8 cellular contexts compared by ENCODE assay signal in genomic region chr12:51025182-51025747, GRCh38. TPM values are rescaled to one million over a fixed set of nuclear protein-coding genes. Genes with fewer than 3 reads are reported as not detected.
DNase-seq lines count a peak whose midpoint lies in the region; ATAC-seq and TF ChIP-seq lines count a peak whose summit lies in the region.

No MANE protein-coding gene starts in this region.

- H3K4me2 ChIP-seq in KMS-11: peak overlapping the region; percentile 69

- TF ChIP-seq CTCF in BJ (IDR thresholded peaks at IDR 0.05; ENCODE audit: insufficient read depth, low read depth, low read length) (no peak), KMS-11 (conservative IDR thresholded peaks at IDR 0.05; ENCODE audit: low read depth, low read length) (no peak), cardiac fibroblast (IDR thresholded peaks at IDR 0.05; ENCODE audit: low read depth, low read length) (no peak)

- H3K4me3 ChIP-seq in BJ (ENCODE audit: low read depth, low read length): peak overlapping the region; percentile 90
- H3K4me3 ChIP-seq in KMS-11 (IDR thresholded peaks at IDR 0.05; ENCODE audit: insufficient read depth, low read depth, low read length): peak overlapping the region; percentile 30
- H3K4me3 ChIP-seq in cardiac fibroblast (replicated peaks in 1 of 2; ENCODE audit: low read depth in 2 of 2, low read length in 2 of 2): peak overlapping the region; percentile 77 to 84
- peak overlapping the region; percentile 78 to 83 for H3K4me3 ChIP-seq in muscle layer of duodenum (ENCODE audit: low read depth in 1 of 2, low read length in 2 of 2)

- H3K79me2 ChIP-seq in KMS-11 (ENCODE audit: insufficient read depth, low read depth): peaks cover 53% of the 10 kb centered on the region

- no peaks in the 10 kb centered on the region for H3K36me3 ChIP-seq in BJ (ENCODE audit: control insufficient read depth, insufficient read depth, low read length)
- H3K36me3 ChIP-seq in KMS-11 (ENCODE audit: insufficient read depth): no peaks in the 10 kb centered on the region
- H3K36me3 ChIP-seq in muscle layer of duodenum (ENCODE audit: control insufficient read depth in 1 of 2, insufficient read depth in 2 of 2, low read length in 2 of 2): peaks cover 0 to 10% of the 10 kb centered on the region in 2 donors

- no peak for DNase-seq in BJ (ENCODE audit: low read depth)
- no peak for DNase-seq in cardiac fibroblast (ENCODE audit: low read depth in 2 of 2)
- no peak for DNase-seq in amygdala (lab: John Stamatoyannopoulos, UW)
- DNase-seq in NCI-H2081 (lab: John Stamatoyannopoulos, UW): no peak
- DNase-seq in HEK293T (ENCODE audit: extremely low spot score): no peak

- peak overlapping the region; percentile 69 for H3K9ac ChIP-seq in KMS-11

- ATAC-seq in GM19035 (IDR thresholded peaks at IDR 0.05; ENCODE audit: unreplicated experiment): no peak

- H3K27ac ChIP-seq in KMS-11 (peak overlapping the region; percentile 45), muscle layer of duodenum (ENCODE audit: low read length) (peak overlapping the region; percentile 97)

- H3K4me1 ChIP-seq in KMS-11 (ENCODE audit: low read depth, poor library complexity, severe bottlenecking) (peaks cover 54% of the 10 kb centered on the region), muscle layer of duodenum (ENCODE audit: control insufficient read depth in 1 of 2, insufficient read depth in 2 of 2, low read length in 2 of 2) (peaks cover 6 to 11% of the 10 kb centered on the region in 2 donors)

- H3K9me3 ChIP-seq in muscle layer of duodenum (ENCODE audit: control insufficient read depth in 1 of 2, low read length in 2 of 2): no peaks in the 10 kb centered on the region

- POLR2A ChIA-PET in BJ (lab: Charles Lee) (interaction anchor here (0.6 kb wide), 1 partner anchor 266 kb away, joined by 4 read pairs; no protein-coding TSS in a partner anchor), HEK293T (lab: Yijun Ruan, JAX) (interaction anchor here (0.6 to 2.1 kb wide), 9 partner anchors 12 to 261 kb away, joined by 3 to 13 read pairs (median 4); partner anchors contain the start of genes ATF1, LETMD1 and POU6F1)

- H3K27me3 ChIP-seq in BJ (ENCODE audit: control insufficient read depth, insufficient read depth, low read length): no peaks in the 10 kb centered on the region
- H3K27me3 ChIP-seq in KMS-11 (ENCODE audit: insufficient read depth, low read depth): no peaks in the 10 kb centered on the region
- no peaks in the 10 kb centered on the region for H3K27me3 ChIP-seq in muscle layer of duodenum (ENCODE audit: low read depth, low read length)

- CTCF ChIA-PET in BJ (lab: Yijun Ruan, JAX) (interaction anchor here (0.6 to 1.9 kb wide), 4 partner anchors 26 to 302 kb away, joined by 3 to 12 read pairs (median 6); no protein-coding TSS in a partner anchor), HEK293T (lab: Yijun Ruan, JAX) (interaction anchor here (1.0 kb wide), 1 partner anchor 260 kb away, joined by 3 read pairs; no protein-coding TSS in a partner anchor)

- H2AFZ ChIP-seq in KMS-11 (ENCODE audit: low read depth): peak overlapping the region; percentile 85

- no peaks in the 10 kb centered on the region for H4K20me1 ChIP-seq in KMS-11 (ENCODE audit: insufficient read depth)

TF ChIP-seq in HEK293T, 16 proteins besides CTCF, POLR2A, EP300 and RAD21:
- TF ChIP-seq ARNT (IDR thresholded peaks at IDR 0.05): no peak
- TF ChIP-seq HDGF (IDR thresholded peaks at IDR 0.05; ENCODE audit: borderline replicate concordance): no peak
- TF ChIP-seq ELF4 (IDR thresholded peaks at IDR 0.05): no peak
- TF ChIP-seq TARDBP (IDR thresholded peaks at IDR 0.05): no peak
- no peak for TF ChIP-seq FOXK2 (IDR thresholded peaks at IDR 0.05)
- no peak for TF ChIP-seq FOXM1 (IDR thresholded peaks at IDR 0.05; ENCODE audit: borderline replicate concordance)
- no peak for TF ChIP-seq BHLHE40 (IDR thresholded peaks at IDR 0.05; ENCODE audit: borderline replicate concordance)
- no peak for TF ChIP-seq PKNOX1 (IDR thresholded peaks at IDR 0.05)
- no peak for TF ChIP-seq NFRKB (IDR thresholded peaks at IDR 0.05)
- no peak for TF ChIP-seq CTBP1 (IDR thresholded peaks at IDR 0.05; ENCODE audit: borderline replicate concordance)
- TF ChIP-seq L3MBTL2 (conservative IDR thresholded peaks at IDR 0.05): no peak
- no peak for TF ChIP-seq SUZ12 (IDR thresholded peaks at IDR 0.05)
- TF ChIP-seq FOXA1 (IDR thresholded peaks at IDR 0.05): no peak
- TF ChIP-seq ZNF384 (IDR thresholded peaks at IDR 0.05): no peak
- no peak for TF ChIP-seq SP1 (IDR thresholded peaks at IDR 0.05)
- no peak for TF ChIP-seq LEF1 (IDR thresholded peaks at IDR 0.05; ENCODE audit: borderline replicate concordance)

RNA-seq across cellular contexts. Expression of gene SLC11A2, which starts 0.9 kb away (rescaled TPM):
- polyA plus RNA-seq in BJ (2011; rRNA removed): 51.4 and 55.4 TPM in 2 replicates
- 37.3 and 64.5 TPM in 2 replicates for polyA minus RNA-seq in BJ (2011; rRNA and poly(A)+ RNA removed)

RNA-seq across cellular contexts. Expression of gene LETMD1, which starts 22.9 kb away (rescaled TPM):
- polyA plus RNA-seq in BJ (2011; rRNA removed): 57.1 and 58.9 TPM in 2 replicates
- polyA minus RNA-seq in BJ (2011; rRNA and poly(A)+ RNA removed): 22.3 and 28.3 TPM in 2 replicates

RNA-seq across cellular contexts. Expression of gene CSRNP2, which starts 58.1 kb away (rescaled TPM):
- 20.9 and 21.0 TPM in 2 replicates for polyA plus RNA-seq in BJ (2011; rRNA removed)
- 13.7 and 21.2 TPM in 2 replicates for polyA minus RNA-seq in BJ (2011; rRNA and poly(A)+ RNA removed)

Comparison
In these comparisons a context has a peak if more than half of its experiments do, and no peak if none do; other contexts are left out.
1. H3K4me3 ChIP-seq: peak in every context shown above with its lines; median percentile 90 in BJ; 80 in cardiac fibroblast; 80 in muscle layer of duodenum; 30 in KMS-11.